Comparison of ENCODE assay signal across 16 cellular contexts in the genomic region with DNA sequence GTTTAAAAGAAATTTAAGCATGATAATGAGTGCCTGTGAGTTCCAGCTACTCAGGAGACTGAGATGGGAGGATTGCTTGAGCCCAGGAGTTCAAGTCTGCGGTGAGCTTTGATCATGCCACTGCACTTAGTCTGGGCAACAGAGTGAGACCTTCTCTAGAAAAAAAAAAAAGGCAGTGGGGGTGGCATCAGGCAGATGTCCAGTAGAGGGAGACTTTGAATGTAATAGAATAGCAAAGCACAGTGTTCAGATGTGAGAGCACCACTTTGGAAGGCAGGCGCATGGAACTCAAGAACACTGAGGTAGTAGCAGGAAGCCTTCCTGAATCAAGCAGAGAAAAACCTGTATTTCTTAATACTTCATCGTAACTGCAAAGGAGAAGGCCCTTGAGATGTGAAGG.
DNase-seq lines count a peak whose midpoint lies in the region; ATAC-seq and TF ChIP-seq lines count a peak whose summit lies in the region.
"Had no signal": no experiment of that assay in that cellular context is flagged by ENCODE, and none has a peak within 500 bp of the region (broad histone marks: within the 10 kb centered on the region; RNA-seq: fewer than 3 reads in every experiment).

No MANE protein-coding gene starts in this region.

- no peak overlapping the region for H3K4ac ChIP-seq in neuronal stem cell (ENCODE audit: low read length)

- H3K79me1 ChIP-seq in neuronal stem cell (ENCODE audit: low read depth, low read length), result no peaks in the 10 kb centered on the region

- peak in 2 of 3 experiments; percentile 11 to 43 for DNase-seq in NCI-H1417 (lab: John Stamatoyannopoulos, UW)
- no peak for DNase-seq in NCI-H1417 treated with DMSO at 0.1 percent for 48 hours (lab: John Stamatoyannopoulos, UW)
- DNase-seq in HCT116 (ENCODE audit: low read depth, low spot score), result no peak
- DNase-seq in SK-N-DZ (ENCODE audit: low spot score), result peak; percentile 22
- peak; percentile 13 for DNase-seq in myocyte (ENCODE audit: low read depth)
- DNase-seq in neuronal stem cell (ENCODE audit: low spot score), result no peak
- no peak for DNase-seq in erythroblast (lab: John Stamatoyannopoulos, UW)
- DNase-seq: activated naive CD4-positive, alpha-beta T cell; dorsolateral prefrontal cortex; GDM1; glutamatergic neuron; NCI-H187 treated with DMSO at 0.1 percent for 48 hours had no signal

- H3K9me3 ChIP-seq in HCT116 (ENCODE audit: control insufficient read depth in 1 of 2, insufficient read depth in 1 of 2, low read depth in 1 of 2, low read length in 2 of 2) (no peaks in the 10 kb centered on the region), neuronal stem cell (replicated peaks in 1 of 2; ENCODE audit: control insufficient read depth in 2 of 2, insufficient read depth in 1 of 2, low read depth in 1 of 2, low read length in 2 of 2) (no peaks in the 10 kb centered on the region)
- H3K9me3 ChIP-seq: SJSA1 had no signal

- no peaks in the 10 kb centered on the region for H3K36me3 ChIP-seq in HCT116 (ENCODE audit: control insufficient read depth in 1 of 2, insufficient read depth in 2 of 2, low read length in 2 of 2)
- H3K36me3 ChIP-seq in neuronal stem cell (replicated peaks in 1 of 2; ENCODE audit: control insufficient read depth in 2 of 2, insufficient read depth in 2 of 2, low read length in 2 of 2), result no peaks in the 10 kb centered on the region
- H3K36me3 ChIP-seq: SJSA1 had no signal

- no peak overlapping the region for H3K9ac ChIP-seq in HCT116 (ENCODE audit: low read length)
- no peak overlapping the region for H3K9ac ChIP-seq in neuronal stem cell (ENCODE audit: low read depth, low read length, poor library complexity)

- H3K79me2 ChIP-seq in HCT116 (ENCODE audit: insufficient read depth, low read length), result no peaks in the 10 kb centered on the region

- H3K4me2 ChIP-seq in HCT116 (ENCODE audit: low read length) (no peak overlapping the region), neuronal stem cell (ENCODE audit: insufficient read depth, low read length, poor library complexity, severe bottlenecking) (no peak overlapping the region)

- H3K4me3 ChIP-seq in HCT116 (replicated peaks in 1 of 2; ENCODE audit: low read depth in 1 of 2, low read length in 2 of 2) (no peak overlapping the region), neuronal stem cell (ENCODE audit: low read length in 2 of 2) (no peak overlapping the region)
- H3K4me3 ChIP-seq: dorsolateral prefrontal cortex, SJSA1 had no signal

- intact Hi-C loops in HCT116 (cut with micrococcal nuclease), result no loop called here

- H2AFZ ChIP-seq in HCT116 (ENCODE audit: low read depth, low read length, poor library complexity, severe bottlenecking), result no peak overlapping the region
- no peak overlapping the region for H2AFZ ChIP-seq in neuronal stem cell (ENCODE audit: low read length)

- BruUV-seq in HCT116 (replicated peaks; lab: Mats Ljungman, UMichigan), result no TSS peak

- H3K27me3 ChIP-seq in HCT116 (ENCODE audit: insufficient read depth, low read length), result peaks cover 9% of the 10 kb centered on the region; the same call in 1 of the 2 replicates
- no peaks in the 10 kb centered on the region for H3K27me3 ChIP-seq in neuronal stem cell (ENCODE audit: control insufficient read depth in 3 of 3, insufficient read depth in 3 of 3, low read depth in 1 of 3, low read length in 3 of 3)
- H3K27me3 ChIP-seq: dorsolateral prefrontal cortex, SJSA1 had no signal

- H3K27ac ChIP-seq in HCT116 (ENCODE audit: low read depth, low read length) (no peak overlapping the region), neuronal stem cell (replicated peaks; ENCODE audit: low read length) (no peak overlapping the region)
- H3K27ac ChIP-seq: dorsolateral prefrontal cortex, HL-60, SJSA1 had no signal

- H4K20me1 ChIP-seq in HCT116 (ENCODE audit: insufficient read depth), result no peaks in the 10 kb centered on the region

- peak; percentile 64 for ATAC-seq in HCT116
- ATAC-seq in HG02759 (IDR thresholded peaks at IDR 0.05; ENCODE audit: unreplicated experiment), result no peak
- ATAC-seq: sciatic nerve had no signal

- H3K9me2 ChIP-seq in HCT116 (ENCODE audit: insufficient read depth), result no peaks in the 10 kb centered on the region

- no peak overlapping the region for H2BK120ac ChIP-seq in neuronal stem cell (ENCODE audit: low read depth, low read length)

- RAD21 ChIA-PET in HCT116 (lab: Charles Lee; ENCODE audit: low non-redundant PET in 1 of 2, low total read pairs in 2 of 2, uncharacterized antibody in 2 of 2, unreplicated experiment in 2 of 2), result no interaction called here

- POLR2A ChIA-PET in HCT116 (lab: Charles Lee), result no interaction called here

- CTCF ChIA-PET in HCT116 (lab: Charles Lee), result interaction anchor here (0.6 to 0.9 kb wide), 2 partner anchors 137 to 405 kb away, joined by 3 read pairs; no protein-coding TSS in a partner anchor

- no peak overlapping the region for H4K91ac ChIP-seq in neuronal stem cell (ENCODE audit: low read depth, low read length, poor library complexity)

- no peak for TF ChIP-seq POLR2A in HCT116 (IDR thresholded peaks at IDR 0.05; ENCODE audit: borderline replicate concordance, extremely low read depth, insufficient read depth, insufficient read length)
- no peak for TF ChIP-seq POLR2A in erythroblast (IDR thresholded peaks at IDR 0.05; ENCODE audit: low read length)

- H2BK5ac ChIP-seq in neuronal stem cell (ENCODE audit: low read length), result no peak overlapping the region

- no peak overlapping the region for H3K14ac ChIP-seq in neuronal stem cell (ENCODE audit: low read length)

- no peak overlapping the region for H2BK15ac ChIP-seq in neuronal stem cell (ENCODE audit: low read length)

- H2AK5ac ChIP-seq in neuronal stem cell (ENCODE audit: low read depth, low read length), result no peak overlapping the region

- WGBS in neuronal stem cell (ENCODE audit: extremely low coverage in 2 of 2, insufficient read length in 2 of 2, insufficient replicate concordance in 1 of 2), 2 donors, result no CpG with 5 or more reads among the region's 3 CpGs

- 0 out of 6 replicates have a peak, but pooled peaks of 2 of the 3 experiments have one; percentile 23 to 30 for TF ChIP-seq CTCF in HCT116 (IDR thresholded peaks at IDR 0.05 in 2 of 3, conservative IDR thresholded peaks at IDR 0.05 in 1 of 3; ENCODE audit: borderline replicate concordance in 1 of 3, insufficient read depth in 1 of 3, low read depth in 2 of 3, low read length in 2 of 3)

- TF ChIP-seq RAD21 in HCT116 (IDR thresholded peaks at IDR 0.05; ENCODE audit: low read depth), result no peak

- no peak overlapping the region for H4K8ac ChIP-seq in neuronal stem cell (ENCODE audit: low read depth, low read length)

- no peak overlapping the region for H2BK12ac ChIP-seq in neuronal stem cell (ENCODE audit: low read length)

- no peaks in the 10 kb centered on the region for H3K4me1 ChIP-seq in HCT116 (ENCODE audit: control insufficient read depth in 1 of 2, insufficient read depth in 2 of 2, low read length in 2 of 2)
- peaks cover 4% of the 10 kb centered on the region in 2 donors for H3K4me1 ChIP-seq in neuronal stem cell (ENCODE audit: control insufficient read depth in 2 of 2, insufficient read depth in 1 of 2, low read depth in 1 of 2, low read length in 2 of 2)
- H3K4me1 ChIP-seq: SJSA1 had no signal

- no peak overlapping the region for H3K18ac ChIP-seq in neuronal stem cell (ENCODE audit: low read length)

- H3K23ac ChIP-seq in neuronal stem cell (ENCODE audit: low read depth, low read length, poor library complexity), result no peak overlapping the region

TF ChIP-seq in HCT116, 20 proteins besides CTCF, POLR2A, EP300 and RAD21:
- TF ChIP-seq CBX3 (IDR thresholded peaks at IDR 0.05; ENCODE audit: low read depth), result no peak
- TF ChIP-seq, protein P1, sequence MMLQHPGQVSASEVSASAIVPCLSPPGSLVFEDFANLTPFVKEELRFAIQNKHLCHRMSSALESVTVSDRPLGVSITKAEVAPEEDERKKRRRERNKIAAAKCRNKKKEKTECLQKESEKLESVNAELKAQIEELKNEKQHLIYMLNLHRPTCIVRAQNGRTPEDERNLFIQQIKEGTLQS (IDR thresholded peaks at IDR 0.05), result no peak
- TF ChIP-seq JUND (IDR thresholded peaks at IDR 0.05), result no peak
- TF ChIP-seq POLR2AphosphoS5 (IDR thresholded peaks at IDR 0.05; ENCODE audit: low read depth, low read length), result no peak
- no peak for TF ChIP-seq SRF (IDR thresholded peaks at IDR 0.05; ENCODE audit: low read depth)
- no peak for TF ChIP-seq TCF7L2 (IDR thresholded peaks at IDR 0.05; ENCODE audit: borderline replicate concordance, extremely low read depth, insufficient read depth, insufficient read length)
- TF ChIP-seq FOSL1 (IDR thresholded peaks at IDR 0.05; ENCODE audit: low read depth), result no peak
- TF ChIP-seq ZNF274 (IDR thresholded peaks at IDR 0.05; ENCODE audit: low read depth, low read length), result no peak
- TF ChIP-seq, protein P2, sequence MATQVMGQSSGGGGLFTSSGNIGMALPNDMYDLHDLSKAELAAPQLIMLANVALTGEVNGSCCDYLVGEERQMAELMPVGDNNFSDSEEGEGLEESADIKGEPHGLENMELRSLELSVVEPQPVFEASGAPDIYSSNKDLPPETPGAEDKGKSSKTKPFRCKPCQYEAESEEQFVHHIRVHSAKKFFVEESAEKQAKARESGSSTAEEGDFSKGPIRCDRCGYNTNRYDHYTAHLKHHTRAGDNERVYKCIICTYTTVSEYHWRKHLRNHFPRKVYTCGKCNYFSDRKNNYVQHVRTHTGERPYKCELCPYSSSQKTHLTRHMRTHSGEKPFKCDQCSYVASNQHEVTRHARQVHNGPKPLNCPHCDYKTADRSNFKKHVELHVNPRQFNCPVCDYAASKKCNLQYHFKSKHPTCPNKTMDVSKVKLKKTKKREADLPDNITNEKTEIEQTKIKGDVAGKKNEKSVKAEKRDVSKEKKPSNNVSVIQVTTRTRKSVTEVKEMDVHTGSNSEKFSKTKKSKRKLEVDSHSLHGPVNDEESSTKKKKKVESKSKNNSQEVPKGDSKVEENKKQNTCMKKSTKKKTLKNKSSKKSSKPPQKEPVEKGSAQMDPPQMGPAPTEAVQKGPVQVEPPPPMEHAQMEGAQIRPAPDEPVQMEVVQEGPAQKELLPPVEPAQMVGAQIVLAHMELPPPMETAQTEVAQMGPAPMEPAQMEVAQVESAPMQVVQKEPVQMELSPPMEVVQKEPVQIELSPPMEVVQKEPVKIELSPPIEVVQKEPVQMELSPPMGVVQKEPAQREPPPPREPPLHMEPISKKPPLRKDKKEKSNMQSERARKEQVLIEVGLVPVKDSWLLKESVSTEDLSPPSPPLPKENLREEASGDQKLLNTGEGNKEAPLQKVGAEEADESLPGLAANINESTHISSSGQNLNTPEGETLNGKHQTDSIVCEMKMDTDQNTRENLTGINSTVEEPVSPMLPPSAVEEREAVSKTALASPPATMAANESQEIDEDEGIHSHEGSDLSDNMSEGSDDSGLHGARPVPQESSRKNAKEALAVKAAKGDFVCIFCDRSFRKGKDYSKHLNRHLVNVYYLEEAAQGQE (IDR thresholded peaks at IDR 0.05; ENCODE audit: low read depth), result no peak
- TF ChIP-seq SP1 (IDR thresholded peaks at IDR 0.05; ENCODE audit: low read depth), result no peak
TF ChIP-seq in HCT116: peak in this region for 0.

Comparison
In these comparisons a context has a peak if more than half of its experiments do, and no peak if none do; other contexts are left out.
1. DNase-seq: peak in NCI-H1417 (2 of 3), SK-N-DZ (single experiment) and myocyte (single experiment); none in NCI-H1417 treated with DMSO at 0.1 percent for 48 hours (single experiment), HCT116 (single experiment), neuronal stem cell (single experiment) and erythroblast (0 of 2).